20 cellular contexts compared by ENCODE assay signal in genomic region chr1:164051791-164052190, GRCh38.
"Had no signal": no experiment of that assay in that cellular context is flagged by ENCODE, and none has a peak within 500 bp of the region (broad histone marks: within the 10 kb centered on the region; RNA-seq: fewer than 3 reads in every experiment).

No MANE protein-coding gene starts in this region.

- ATAC-seq: activated naive CD4-positive, alpha-beta T cell treated with anti-CD3 and anti-CD28 coated beads, Interleukin-2, amount 50 U/mL, for 72 hours; activated T-helper 17 cell treated with anti-CD3 and anti-CD28 coated beads, Interleukin-2, amount 50 U/mL, for 72 hours; effector memory CD8-positive, alpha-beta T cell; naive thymus-derived CD4-positive, alpha-beta T cell; right lobe of liver; stimulated activated memory B cell treated with anti-CD40 and anti-IgM and Interleukin-4, amounts not matched to agents 10 μg/mL and 1 μg/mL and 100 μg/mL, for 72 hours; T-helper 17 cell had no signal

- H3K4me3 ChIP-seq: esophagus squamous epithelium, left ventricle myocardium inferior, right lobe of liver, smooth muscle cell, uterus had no signal

- DNase-seq: activated CD4-positive, alpha-beta T cell treated with anti-CD3 and anti-CD28 coated beads for 1 hour; activated T-cell treated with anti-CD3 and anti-CD28 coated beads, Interleukin-2, amount 50 U/mL, for 24 hours; effector memory CD8-positive, alpha-beta T cell; esophagus squamous epithelium; foreskin melanocyte; immature natural killer cell; kidney glomerular epithelial cell; left ventricle myocardium inferior; naive thymus-derived CD4-positive, alpha-beta T cell; occipital lobe; right lobe of liver; stimulated activated CD4-positive, alpha-beta T cell treated with anti-CD3 and anti-CD28 coated beads, Interleukin-15, amount 100 ng/mL, for 24 hours; T-helper 17 cell; trophoblast cell; uterus; WERI-Rb-1 had no signal
